ENCODE assay signal across 8 cellular contexts in genomic region chr14:91494395-91495065, GRCh38. TPM values are rescaled to one million over a fixed set of nuclear protein-coding genes. Genes with fewer than 3 reads are reported as not detected.
DNase-seq lines count a peak whose midpoint lies in the region; ATAC-seq, FAIRE-seq and TF ChIP-seq lines count a peak whose summit lies in the region.
"Not testable (repeated sequence)": the region's sequence is repeated elsewhere in the genome, so short reads cannot be mapped to it uniquely, and the experiment has no call there.

No MANE protein-coding gene starts in this region.

- TF ChIP-seq EP300 in K562 (IDR thresholded peaks at IDR 0.05; ENCODE audit: low read length) = not testable (repeated sequence)

- peak overlapping the region; percentile 87 for H3K27ac Mint-ChIP-seq in T-helper 17 cell
- H3K27ac Mint-ChIP-seq in naive thymus-derived CD4-positive, alpha-beta T cell = peak overlapping the region; percentile 41 to 87 (median 62)
- peak overlapping the region; percentile 84 for H3K27ac Mint-ChIP-seq in stimulated activated naive CD8-positive, alpha-beta T cell treated with anti-CD3 and anti-CD28 coated beads, Interleukin-15, Interleukin-2, amounts not matched to agents 100 ng/mL and 50 ng/mL, for 24 hours

- DNase-seq in GM12865 (ENCODE audit: low read depth) = peak; percentile 42
- not testable (repeated sequence) for DNase-seq in Karpas-422; T-helper 17 cell; activated T-cell treated with anti-CD3 and anti-CD28 coated beads, Interleukin-2, amount 50 U/mL, for 4 hours; K562 (ENCODE audit: extremely low read depth in 1 of 4, low spot score in 3 of 4); naive thymus-derived CD4-positive, alpha-beta T cell

- not testable (repeated sequence) for H3K9me2 ChIP-seq in Karpas-422 (replicated peaks; ENCODE audit: insufficient read depth, low read length)

- H3K79me2 ChIP-seq in Karpas-422 (ENCODE audit: low read length) (peaks cover 97% of the 10 kb centered on the region), K562 (ENCODE audit: control insufficient read depth, insufficient read depth, low read length) (peaks cover 93% of the 10 kb centered on the region)

- CTCF ChIA-PET in K562 (lab: Yijun Ruan, JAX; ENCODE audit: low intra/inter-chr PET ratio); naive thymus-derived CD4-positive, alpha-beta T cell (lab: Charles Lee): not testable (repeated sequence)

- peaks cover 51% of the 10 kb centered on the region for H3K4me1 ChIP-seq in Karpas-422 (ENCODE audit: low read length)
- H3K4me1 ChIP-seq in K562 (replicated peaks in 1 of 2; ENCODE audit: control insufficient read depth in 2 of 2, insufficient read depth in 2 of 2, low read length in 2 of 2) = peaks cover 6 to 14% of the 10 kb centered on the region in 2 experiments; a peak in 4 of 5 replicates
- H3K4me1 ChIP-seq in naive thymus-derived CD4-positive, alpha-beta T cell (ENCODE audit: control insufficient read depth in 2 of 2, insufficient read depth in 2 of 2, low read length in 2 of 2) = peaks cover 38 to 49% of the 10 kb centered on the region in 2 donors

- not testable (repeated sequence) for H3K27me3 ChIP-seq in Karpas-422 (ENCODE audit: low read length); K562 (ENCODE audit: control insufficient read depth in 2 of 2, insufficient read depth in 2 of 2, low read length in 2 of 2); naive thymus-derived CD4-positive, alpha-beta T cell (ENCODE audit: control insufficient read depth in 2 of 2, insufficient read depth in 2 of 2, low read length in 2 of 2)

- H3K4me2 ChIP-seq in Karpas-422 (ENCODE audit: low read depth, low read length, poor library complexity, severe bottlenecking) = peak overlapping the region; percentile 75
- H3K4me2 ChIP-seq in K562 (ENCODE audit: insufficient read depth, low read length) = not testable (repeated sequence)

- TF ChIP-seq RAD21 in K562 (CRISPR knock-in tag; conservative IDR thresholded peaks at IDR 0.05 in 1 of 2, IDR thresholded peaks at IDR 0.05 in 1 of 2) = not testable (repeated sequence)

- H3K9ac ChIP-seq in Karpas-422 (ENCODE audit: low read length); K562 (ENCODE audit: insufficient read depth in 1 of 2, low read depth in 2 of 2, low read length in 2 of 2): not testable (repeated sequence)

- peaks cover 38% of the 10 kb centered on the region for H4K20me1 ChIP-seq in Karpas-422 (ENCODE audit: insufficient read depth, low read depth, low read length)
- H4K20me1 ChIP-seq in K562 (replicated peaks; ENCODE audit: control insufficient read depth, insufficient read depth, low read length) = not testable (repeated sequence)

- H3K4me3 Mint-ChIP-seq in T-helper 17 cell = peak overlapping the region; percentile 78
- peak overlapping the region; percentile 45 for H3K4me3 Mint-ChIP-seq in activated T-cell treated with anti-CD3 and anti-CD28 coated beads, Interleukin-2, amount 50 U/mL, for 4 hours
- H3K4me3 Mint-ChIP-seq in naive thymus-derived CD4-positive, alpha-beta T cell = peak overlapping the region; percentile 53 to 88 (median 63)
- H3K4me3 Mint-ChIP-seq in stimulated activated naive CD8-positive, alpha-beta T cell treated with anti-CD3 and anti-CD28 coated beads, Interleukin-15, Interleukin-2, amounts not matched to agents 100 ng/mL and 50 ng/mL, for 24 hours = peak overlapping the region; percentile 51

- not testable (repeated sequence) for FAIRE-seq in K562 (lab: Jason Lieb, UNC)

- peak overlapping the region; percentile 85 for H3K27ac ChIP-seq in Karpas-422 (ENCODE audit: low read length)
- H3K27ac ChIP-seq in K562 (ENCODE audit: extremely low read depth, low read depth, low read length); naive thymus-derived CD4-positive, alpha-beta T cell (ENCODE audit: low read depth, low read length): not testable (repeated sequence)

- in situ Hi-C loops in K562 (cut with MboI) = not testable (repeated sequence)

- H3K36me3 ChIP-seq in Karpas-422 (ENCODE audit: insufficient read depth, low read length) = peaks cover 14% of the 10 kb centered on the region; the same call in 1 of the 2 replicates
- peaks cover 15% of the 10 kb centered on the region; the same call in 2 of the 3 replicates for H3K36me3 ChIP-seq in K562 (ENCODE audit: control insufficient read depth, insufficient read depth, low read length)
- H3K36me3 ChIP-seq in naive thymus-derived CD4-positive, alpha-beta T cell (ENCODE audit: control insufficient read depth in 2 of 3, insufficient read depth in 3 of 3, low read length in 3 of 3) = not testable (repeated sequence)

- 55% methylated on average over 8 of the region's 8 CpGs for WGBS in K562 (ENCODE audit: insufficient coverage, low coverage, missing lambda C conversion rate)

- not testable (repeated sequence) for H3K9me3 ChIP-seq in Karpas-422 (ENCODE audit: low read length); T-helper 17 cell (ENCODE audit: control insufficient read depth, low read length, poor library complexity, severe bottlenecking); K562 (replicated peaks; ENCODE audit: control insufficient read depth, insufficient read depth, low read depth, low read length); naive thymus-derived CD4-positive, alpha-beta T cell (ENCODE audit: control insufficient read depth in 2 of 3, low read length in 3 of 3)

- not testable (repeated sequence) for TF ChIP-seq CTCF in GM12865 (IDR thresholded peaks at IDR 0.05; ENCODE audit: insufficient read depth, low read depth, low read length, missing control alignments); K562 (IDR thresholded peaks at IDR 0.05 in 2 of 3, conservative IDR thresholded peaks at IDR 0.05 in 1 of 3; ENCODE audit: insufficient read depth in 2 of 3, low read depth in 1 of 3, low read length in 3 of 3)

- TF ChIP-seq POLR2A in K562 (conservative IDR thresholded peaks at IDR 0.05) = not testable (repeated sequence)

- not testable (repeated sequence) for BruUV-seq in K562 (replicated peaks; lab: Mats Ljungman, UMichigan)

- ATAC-seq in GM21390 (IDR thresholded peaks at IDR 0.05; ENCODE audit: unreplicated experiment) (peak; percentile 49), T-helper 17 cell (peak; percentile 67)
- ATAC-seq in activated T-cell treated with anti-CD3 and anti-CD28 coated beads, Interleukin-2, amount 50 U/mL, for 4 hours = peak; percentile 65 to 69
- ATAC-seq in K562 = not testable (repeated sequence)
- peak; percentile 65 for ATAC-seq in naive thymus-derived CD4-positive, alpha-beta T cell

- not testable (repeated sequence) for H3K9me1 ChIP-seq in K562 (ENCODE audit: control insufficient read depth, insufficient read depth, low read length)

- H3K4me1 Mint-ChIP-seq in T-helper 17 cell = peaks cover 49% of the 10 kb centered on the region
- peaks cover 71% of the 10 kb centered on the region for H3K4me1 Mint-ChIP-seq in activated T-cell treated with anti-CD3 and anti-CD28 coated beads, Interleukin-2, amount 50 U/mL, for 4 hours (ENCODE audit: low read depth)
- H3K4me1 Mint-ChIP-seq in naive thymus-derived CD4-positive, alpha-beta T cell = peaks cover 52 to 85% (median 67%) of the 10 kb centered on the region in 7 donors
- H3K4me1 Mint-ChIP-seq in stimulated activated naive CD8-positive, alpha-beta T cell treated with anti-CD3 and anti-CD28 coated beads, Interleukin-15, Interleukin-2, amounts not matched to agents 100 ng/mL and 50 ng/mL, for 24 hours (ENCODE audit: low read depth) = peaks cover 76% of the 10 kb centered on the region

- H3K9me3 Mint-ChIP-seq in activated T-cell treated with anti-CD3 and anti-CD28 coated beads, Interleukin-2, amount 50 U/mL, for 4 hours; naive thymus-derived CD4-positive, alpha-beta T cell; stimulated activated naive CD8-positive, alpha-beta T cell treated with anti-CD3 and anti-CD28 coated beads, Interleukin-15, Interleukin-2, amounts not matched to agents 100 ng/mL and 50 ng/mL, for 24 hours: not testable (repeated sequence)

- H3K36me3 Mint-ChIP-seq in T-helper 17 cell (ENCODE audit: low read depth) = not testable (repeated sequence)
- H3K36me3 Mint-ChIP-seq in activated T-cell treated with anti-CD3 and anti-CD28 coated beads, Interleukin-2, amount 50 U/mL, for 4 hours (ENCODE audit: insufficient read depth) = peaks cover 23% of the 10 kb centered on the region
- H3K36me3 Mint-ChIP-seq in naive thymus-derived CD4-positive, alpha-beta T cell = peaks cover under 1 to 28% (median 13%) of the 10 kb centered on the region in 5 donors
- peaks cover 58% of the 10 kb centered on the region for H3K36me3 Mint-ChIP-seq in stimulated activated naive CD8-positive, alpha-beta T cell treated with anti-CD3 and anti-CD28 coated beads, Interleukin-15, Interleukin-2, amounts not matched to agents 100 ng/mL and 50 ng/mL, for 24 hours (ENCODE audit: low read depth)

- H2AFZ ChIP-seq in Karpas-422 (ENCODE audit: low read length); K562 (ENCODE audit: low read depth, low read length): not testable (repeated sequence)

- not testable (repeated sequence) for H3K27me3 Mint-ChIP-seq in T-helper 17 cell; activated T-cell treated with anti-CD3 and anti-CD28 coated beads, Interleukin-2, amount 50 U/mL, for 4 hours (ENCODE audit: low read depth); naive thymus-derived CD4-positive, alpha-beta T cell; stimulated activated naive CD8-positive, alpha-beta T cell treated with anti-CD3 and anti-CD28 coated beads, Interleukin-15, Interleukin-2, amounts not matched to agents 100 ng/mL and 50 ng/mL, for 24 hours

- POLR2A ChIA-PET in K562 (lab: Yijun Ruan, JAX) = interaction anchor here (1.1 kb wide), 1 partner anchor 14 kb away, joined by 3 read pairs; no protein-coding TSS in a partner anchor
- POLR2A ChIA-PET in naive thymus-derived CD4-positive, alpha-beta T cell (lab: Charles Lee) = not testable (repeated sequence)

- not testable (repeated sequence) for H3K4me3 ChIP-seq in GM12865 (ENCODE audit: low read depth, low read length); K562; naive thymus-derived CD4-positive, alpha-beta T cell (ENCODE audit: low read length)
- peak overlapping the region; percentile 27; the same call in 1 of the 2 replicates for H3K4me3 ChIP-seq in Karpas-422 (ENCODE audit: low read length)

- intact Hi-C loops in K562 (cut with micrococcal nuclease); naive thymus-derived CD4-positive, alpha-beta T cell (cut with micrococcal nuclease): not testable (repeated sequence)

RNA-seq across cellular contexts. Expression of gene PPP4R3A, which starts 15.6 kb away (rescaled TPM):
- 99.5 and 100 TPM in 2 replicates for total RNA-seq in Karpas-422 (2014; rRNA removed; shearing (Covaris generic); ENCODE audit: low replicate concordance)
- total RNA-seq in T-helper 17 cell = 100 to 1,000 TPM; 180 to 224 TPM
- 100 to 1,000 TPM; 127 to 142 (median 141) TPM for total RNA-seq in activated T-cell treated with anti-CD3 and anti-CD28 coated beads, Interleukin-2, amount 50 U/mL, for 4 hours
- 29.3 and 104 TPM in 2 replicates for total RNA-seq in K562 (2011; cell fraction: chromatin; rRNA removed; ENCODE audit: low replicate concordance)
- 16.8 and 17.8 TPM in 2 replicates for total RNA-seq in K562 (2011; cell fraction: nucleolus; rRNA removed)
- 29.3 and 44.7 TPM in 2 replicates for total RNA-seq in K562 (2011; cell fraction: nucleoplasm; rRNA removed)
- 29.9 and 37.8 TPM in 2 replicates for total RNA-seq in K562 (2014; rRNA removed)
- 44.5 and 46.2 TPM in 2 replicates for total RNA-seq in K562 (2014; rRNA removed; fragmentation: Illumina TruSeq; extraction: Trizol)
- total RNA-seq in K562 (2015; rRNA removed; fragmentation: Illumina TruSeq; extraction: Trizol) = 48.5 and 54.9 TPM in 2 replicates
- total RNA-seq in K562 (2021) = 44.9 and 49.9 TPM in 2 replicates
- polyA plus RNA-seq in K562 (2011; rRNA removed) = 32.5 and 32.8 TPM in 2 replicates
- 8.2 and 13.6 TPM in 2 replicates for polyA plus RNA-seq in K562 (2011; cell fraction: cytosol; rRNA removed)
- polyA plus RNA-seq in K562 (2011; cell fraction: nucleus; rRNA removed) = 31.4 and 33.4 TPM in 2 replicates
- polyA plus RNA-seq in K562 (2012) = 28.6 and 29.4 TPM in 2 replicates
- polyA plus RNA-seq in K562 (2014; fragmentation: Illumina TruSeq; extraction: Trizol) = 42.6 and 54.1 TPM in 2 replicates
- polyA plus RNA-seq in K562 (2014; fragmentation: Nextera tagmentation; extraction: Ambion mirVana) = 10 to 100 TPM in 1 of 2 experiments, 1 to 10 TPM in 1; 9.5 to 14.7 TPM
- 32.8 and 52.6 TPM in 2 replicates for polyA plus RNA-seq in K562 (2014; rRNA removed)
- 36.3 and 37.3 TPM in 2 replicates for polyA minus RNA-seq in K562 (2011; rRNA and poly(A)+ RNA removed)
- 12.9 and 22.3 TPM in 2 replicates for polyA minus RNA-seq in K562 (2011; cell fraction: cytosol; rRNA and poly(A)+ RNA removed)
- polyA minus RNA-seq in K562 (2011; cell fraction: nucleus; rRNA and poly(A)+ RNA removed) = 12.9 and 27.3 TPM in 2 replicates
- 100 to 1,000 TPM; 129 to 214 (median 167) TPM for total RNA-seq in naive thymus-derived CD4-positive, alpha-beta T cell
- 100 to 1,000 TPM in 1 of 2 donors, 10 to 100 TPM in 1; 81.5 to 156 TPM for polyA plus RNA-seq in naive thymus-derived CD4-positive, alpha-beta T cell
